12 cellular contexts compared by ENCODE assay signal in the genomic region with DNA sequence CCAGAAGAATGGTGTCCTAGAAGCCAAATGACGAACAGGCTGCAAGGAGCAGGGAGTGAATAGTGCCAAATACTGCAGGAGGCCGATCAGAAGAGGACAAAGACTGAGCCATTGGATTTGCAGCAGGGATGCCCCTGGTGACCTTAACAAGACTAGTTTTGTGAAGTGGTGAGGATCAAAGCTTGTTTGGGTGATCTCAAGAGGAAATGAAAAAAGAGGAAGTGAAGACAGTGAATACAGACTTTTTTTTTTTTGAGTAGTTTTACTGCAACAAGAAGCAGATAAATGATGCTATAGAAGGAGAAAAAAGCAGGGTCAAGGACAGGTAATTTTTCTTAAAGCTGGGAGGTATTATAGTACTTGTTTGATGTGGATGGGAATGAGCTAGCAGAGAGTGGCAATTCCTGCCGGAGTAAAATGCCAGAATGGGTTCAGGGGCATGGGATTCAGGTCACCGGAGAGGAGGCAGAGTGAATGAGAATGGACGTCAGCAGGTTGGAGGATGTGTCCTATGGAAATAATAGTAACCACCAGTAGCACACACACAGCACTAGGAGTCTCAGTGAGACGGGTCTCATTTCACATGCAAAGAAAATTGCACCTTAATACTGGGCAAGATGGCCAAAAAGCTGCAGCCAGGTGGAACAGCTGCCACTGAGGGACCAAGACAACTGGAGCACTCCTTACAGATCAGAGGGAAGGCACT.
DNase-seq lines count a peak whose midpoint lies in the region; ATAC-seq and TF ChIP-seq lines count a peak whose summit lies in the region.
"Had no signal": no experiment of that assay in that cellular context is flagged by ENCODE, and none has a peak within 500 bp of the region (broad histone marks: within the 10 kb centered on the region; RNA-seq: fewer than 3 reads in every experiment).

No MANE protein-coding gene starts in this region.

- H3K9ac ChIP-seq in MM.1S (ENCODE audit: low read length), result no peak overlapping the region

- H3F3A ChIP-seq in MM.1S (ENCODE audit: insufficient read depth, low read length), result no peaks in the 10 kb centered on the region

- no peak overlapping the region for H3K4me2 ChIP-seq in MM.1S (ENCODE audit: low read depth, low read length)

- no peaks in the 10 kb centered on the region for H3K27me3 ChIP-seq in MM.1S (replicated peaks; ENCODE audit: insufficient read depth, low read length)

- H3K27ac ChIP-seq in MM.1S (ENCODE audit: low read length), result no peak overlapping the region

- DNase-seq in MM.1S (peak; percentile 31), pons (ENCODE audit: low spot score) (peak; percentile 15), activated gamma-delta T cell treated with Interleukin-2 at 50 U/mL for 16 hours (no peak), D341Med (ENCODE audit: low spot score) (no peak), GDM1 (lab: John Stamatoyannopoulos, UW) (no peak), HuH-7.5 (ENCODE audit: low spot score) (no peak)
- DNase-seq: activated CD8-positive, alpha-beta memory T cell treated with anti-CD3 and anti-CD28 coated beads, Interleukin-2, amount 50 U/mL, for 4 hours; natural killer cell; NCI-H2227 treated with DMSO at 0.1 percent for 48 hours; small intestine had no signal

- H3K9me2 ChIP-seq in MM.1S (replicated peaks; ENCODE audit: insufficient read depth, low read length), result no peaks in the 10 kb centered on the region

- no peak overlapping the region for H2AFZ ChIP-seq in MM.1S (ENCODE audit: low read length)

- no peak for TF ChIP-seq CTCF in MM.1S (IDR thresholded peaks at IDR 0.05; ENCODE audit: low read length)

- ATAC-seq in GM19043 (IDR thresholded peaks at IDR 0.05; ENCODE audit: low read depth, unreplicated experiment) (peak; percentile 85), HG02798 (IDR thresholded peaks at IDR 0.05; ENCODE audit: poor library complexity, unreplicated experiment) (peak; percentile 71)
- ATAC-seq: natural killer cell had no signal

- H3K79me2 ChIP-seq in MM.1S (ENCODE audit: low read length), result no peaks in the 10 kb centered on the region

- H3K36me3 ChIP-seq in MM.1S (replicated peaks; ENCODE audit: insufficient read depth, low read length), result no peaks in the 10 kb centered on the region

- no peaks in the 10 kb centered on the region for H3K4me1 ChIP-seq in MM.1S (ENCODE audit: low read length)

- H3K4me3 ChIP-seq in MM.1S (ENCODE audit: low read length), result no peak overlapping the region

- no peaks in the 10 kb centered on the region for H4K20me1 ChIP-seq in MM.1S (ENCODE audit: insufficient read depth, low read length)

- no peaks in the 10 kb centered on the region for H3K9me3 ChIP-seq in MM.1S (replicated peaks; ENCODE audit: insufficient read depth, low read length)

Comparison
In these comparisons a context has a peak if more than half of its experiments do, and no peak if none do; other contexts are left out.
1. DNase-seq: peak in MM.1S (single experiment) and pons (single experiment); none in activated gamma-delta T cell treated with Interleukin-2 at 50 U/mL for 16 hours (single experiment), D341Med (single experiment), GDM1 (single experiment) and HuH-7.5 (single experiment).